In the genomic region with DNA sequence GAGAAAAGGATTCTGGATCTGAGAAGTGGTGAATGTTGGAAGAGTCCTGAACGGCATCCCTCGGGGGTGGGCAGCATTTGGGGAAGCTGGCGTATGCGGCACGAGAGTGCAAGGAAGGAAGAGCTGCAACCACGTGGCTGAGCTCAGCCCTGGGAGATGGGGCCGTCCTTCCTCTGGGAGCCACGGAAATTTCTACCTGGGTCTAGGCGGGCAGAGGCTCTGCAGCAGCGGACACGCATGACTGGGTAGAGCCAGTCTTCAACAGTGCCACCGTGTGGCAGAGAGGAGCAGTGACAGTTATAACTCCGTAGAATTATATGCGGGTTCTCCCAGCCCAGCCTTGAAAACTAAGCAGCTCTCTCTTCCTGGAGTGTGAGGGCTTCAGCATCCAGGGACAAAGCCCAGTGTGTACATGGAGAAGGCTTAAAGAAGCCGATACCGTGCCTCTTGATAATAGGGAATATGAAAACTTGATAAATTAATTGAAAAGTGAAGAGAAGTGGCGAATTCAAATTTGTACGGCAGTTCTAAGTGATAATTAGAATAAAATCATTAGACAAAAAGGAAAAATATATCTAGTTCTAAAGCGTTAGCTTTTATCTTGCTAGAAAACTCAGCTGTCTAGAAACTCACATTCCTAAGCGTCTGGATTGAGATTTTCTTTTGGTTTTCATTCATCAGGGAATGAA, we compare ENCODE assay signal across 8 cellular contexts.
DNase-seq lines count a peak whose midpoint lies in the region; ATAC-seq and TF ChIP-seq lines count a peak whose summit lies in the region.

No MANE protein-coding gene starts in this region.

- no peak for TF ChIP-seq POLR2A in gastroesophageal sphincter (IDR thresholded peaks at IDR 0.05)

- H3K27me3 ChIP-seq in PC-9 (ENCODE audit: insufficient read depth, low read depth) (no peaks in the 10 kb centered on the region), gastroesophageal sphincter (peaks cover 30% of the 10 kb centered on the region), upper lobe of right lung (peaks cover 9% of the 10 kb centered on the region)

- intact Hi-C loops in PC-9 (cut with micrococcal nuclease; ENCODE audit: unreplicated experiment) = loop anchor here (1.0 to 5.0 kb wide), 4 partner anchors 82 to 327 kb away; partner anchors contain the start of gene STXBP6
- intact Hi-C loops in upper lobe of right lung (cut with DNase I) = no loop called here

- TF ChIP-seq CTCF in PC-9 (conservative IDR thresholded peaks at IDR 0.05) = peak; percentile 75
- TF ChIP-seq CTCF in gastroesophageal sphincter (IDR thresholded peaks at IDR 0.05) = peak; percentile 71 to 93 (median 91)
- TF ChIP-seq CTCF in upper lobe of right lung (IDR thresholded peaks at IDR 0.05) = peak; percentile 90

- WGBS in gastroesophageal sphincter (ENCODE audit: low coverage in 1 of 2), 2 donors = 18 to 37% methylated on average over 9 to 15 of the region's 20 CpGs

- ATAC-seq in GM21515 (IDR thresholded peaks at IDR 0.05; ENCODE audit: unreplicated experiment) = peak; percentile 83
- peak; percentile 91 for ATAC-seq in gastroesophageal sphincter
- ATAC-seq in upper lobe of right lung = peak; percentile 99

- H4K20me1 ChIP-seq in PC-9 (ENCODE audit: insufficient read depth) = no peaks in the 10 kb centered on the region

- no peaks in the 10 kb centered on the region for H3K9me2 ChIP-seq in PC-9 (ENCODE audit: insufficient read depth)

- H3K9me3 ChIP-seq in PC-9 (ENCODE audit: insufficient read depth, low read depth) (no peaks in the 10 kb centered on the region), gastroesophageal sphincter (no peaks in the 10 kb centered on the region), upper lobe of right lung (no peaks in the 10 kb centered on the region)

- POLR2A ChIA-PET in PC-9 (lab: Charles Lee; ENCODE audit: unreplicated experiment) = interaction anchor here (0.5 to 0.8 kb wide), 2 partner anchors 180 to 315 kb away, joined by 3 to 9 read pairs; no protein-coding TSS in a partner anchor

- TF ChIP-seq EP300 in Ishikawa (IDR thresholded peaks at IDR 0.05; ENCODE audit: borderline replicate concordance) (no peak), gastroesophageal sphincter (IDR thresholded peaks at IDR 0.05) (no peak)

- H3K4me2 ChIP-seq in PC-9 = 0 out of 2 replicates have a peak overlapping the region, but pooled peaks have one; percentile 13

- H3K27ac ChIP-seq in PC-9 (no peak overlapping the region), gastroesophageal sphincter (no peak overlapping the region), upper lobe of right lung (no peak overlapping the region)

- no peak overlapping the region for H3K4me3 ChIP-seq in PC-9
- H3K4me3 ChIP-seq in gastroesophageal sphincter = no peak overlapping the region
- H3K4me3 ChIP-seq in upper lobe of right lung = no peak overlapping the region

- H2AFZ ChIP-seq in PC-9 = no peak overlapping the region

- H3K36me3 ChIP-seq in PC-9 (ENCODE audit: low read depth) (no peaks in the 10 kb centered on the region), gastroesophageal sphincter (no peaks in the 10 kb centered on the region), upper lobe of right lung (no peaks in the 10 kb centered on the region)

- no peaks in the 10 kb centered on the region for H3K4me1 ChIP-seq in PC-9 (replicated peaks; ENCODE audit: insufficient read depth)
- H3K4me1 ChIP-seq in gastroesophageal sphincter = peaks cover 0 to 8% (median 0%) of the 10 kb centered on the region in 3 donors
- peaks cover 4% of the 10 kb centered on the region for H3K4me1 ChIP-seq in upper lobe of right lung

- DNase-seq in DMS 273 (lab: John Stamatoyannopoulos, UW; ENCODE audit: unreplicated experiment) (peak; percentile 82), PC-9 (peak in 1 of 2 experiments; percentile 49), activated T-helper 1 cell treated with Interleukin-2 at 50 U/mL for 16 hours (ENCODE audit: low read depth) (peak; percentile 8), occipital lobe (lab: John Stamatoyannopoulos, UW) (peak; percentile 44), upper lobe of right lung (peak; percentile 71)

- no peaks in the 10 kb centered on the region for H3F3A ChIP-seq in PC-9 (ENCODE audit: insufficient read depth, low read depth)

- peak; percentile 79 for TF ChIP-seq RAD21 in Ishikawa (IDR thresholded peaks at IDR 0.05; ENCODE audit: low read depth)

- BruUV-seq in PC-9 (replicated peaks; lab: Mats Ljungman, UMichigan) = no TSS peak

- H3K79me2 ChIP-seq in PC-9 (ENCODE audit: low read depth) = no peaks in the 10 kb centered on the region

- CTCF ChIA-PET in PC-9 (lab: Charles Lee) = interaction anchor here (1.4 to 2.5 kb wide), 2 partner anchors 272 to 327 kb away, joined by 5 to 11 read pairs; no protein-coding TSS in a partner anchor

TF ChIP-seq in Ishikawa, 13 proteins besides CTCF, POLR2A, EP300 and RAD21:
- TF ChIP-seq EGR1 (IDR thresholded peaks at IDR 0.05) (no peak), YY1 (IDR thresholded peaks at IDR 0.05; ENCODE audit: low read depth) (no peak), CEBPB (IDR thresholded peaks at IDR 0.05) (no peak), TEAD4 (IDR thresholded peaks at IDR 0.05) (0 out of 2 replicates have a peak, but pooled peaks have one; percentile 20), MAX (IDR thresholded peaks at IDR 0.05) (peak; percentile 82)
- TF ChIP-seq, protein P1, sequence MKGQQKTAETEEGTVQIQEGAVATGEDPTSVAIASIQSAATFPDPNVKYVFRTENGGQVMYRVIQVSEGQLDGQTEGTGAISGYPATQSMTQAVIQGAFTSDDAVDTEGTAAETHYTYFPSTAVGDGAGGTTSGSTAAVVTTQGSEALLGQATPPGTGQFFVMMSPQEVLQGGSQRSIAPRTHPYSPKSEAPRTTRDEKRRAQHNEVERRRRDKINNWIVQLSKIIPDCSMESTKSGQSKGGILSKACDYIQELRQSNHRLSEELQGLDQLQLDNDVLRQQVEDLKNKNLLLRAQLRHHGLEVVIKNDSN (IDR thresholded peaks at IDR 0.05) = 0 out of 2 replicates have a peak, but pooled peaks have one; percentile 45
